24 cellular contexts compared by ENCODE assay signal in the genomic region with DNA sequence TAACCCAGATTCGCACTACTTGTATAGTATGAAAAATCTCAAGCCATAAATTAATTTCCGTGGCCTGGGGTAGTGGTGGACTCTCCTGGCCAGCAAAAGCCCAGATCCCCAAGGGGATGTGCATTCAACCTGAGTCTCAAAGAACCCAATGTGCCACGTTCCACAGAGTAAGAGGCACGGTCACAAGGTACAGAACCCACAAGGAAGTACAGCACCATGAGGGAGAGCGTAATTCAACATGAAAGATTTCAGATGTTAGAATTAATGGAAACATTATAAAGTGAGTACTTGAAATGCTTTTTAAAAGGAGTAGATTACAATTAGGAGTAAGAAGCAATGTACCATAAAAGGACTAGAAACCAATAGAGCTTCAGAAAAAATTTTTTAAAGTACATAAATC.
"Had no signal": no experiment of that assay in that cellular context is flagged by ENCODE, and none has a peak within 500 bp of the region (broad histone marks: within the 10 kb centered on the region; RNA-seq: fewer than 3 reads in every experiment).

No MANE protein-coding gene starts in this region.

- ATAC-seq: effector memory CD8-positive, alpha-beta T cell; gastrocnemius medialis; left ventricle myocardium superior; lower lobe of right lung; naive thymus-derived CD8-positive, alpha-beta T cell; psoas muscle; right cardiac atrium; stimulated activated effector memory CD8-positive, alpha-beta T cell treated with anti-CD3 and anti-CD28 coated beads, Interleukin-12 subunit alpha, Interleukin-12 subunit beta, amount 100 ng/mL, for 72 hours had no signal

- DNase-seq: colonic mucosa; effector memory CD8-positive, alpha-beta T cell; gastrocnemius medialis; head of caudate nucleus; left ventricle myocardium superior; lower lobe of right lung; mesenchymal stem cell; naive thymus-derived CD8-positive, alpha-beta T cell; occipital lobe; ovary; posterior cingulate gyrus; psoas muscle; right cardiac atrium; sigmoid colon; stimulated activated CD4-positive, alpha-beta T cell treated with anti-CD3 and anti-CD28 coated beads, Interleukin-2, amount 100 ng/mL, for 24 hours; stimulated activated CD4-positive, alpha-beta T cell treated with anti-CD3 and anti-CD28 coated beads, Interleukin-4, amount 100 ng/mL, for 24 hours; stimulated activated naive CD4-positive, alpha-beta T cell treated with Interleukin-2 at 50 U/mL for 16 hours; stomach; thyroid gland; trophoblast cell had no signal

- H3K4me1 Mint-ChIP-seq: mesothelial cell of epicardium had no signal

- H3K27me3 Mint-ChIP-seq: dendritic cell treated with granulocyte-macrophage colony-stimulating factor and Interleukin-4, amounts not matched to agents 40 ng/mL and 50 ng/mL, for 4 days; effector memory CD8-positive, alpha-beta T cell; naive thymus-derived CD8-positive, alpha-beta T cell had no signal

- H3K4me3 ChIP-seq: colonic mucosa, gastrocnemius medialis, lower lobe of right lung, ovary, psoas muscle, sigmoid colon, stomach, thyroid gland, vagina had no signal

- H3K4me3 Mint-ChIP-seq: dendritic cell treated with granulocyte-macrophage colony-stimulating factor and Interleukin-4, amounts not matched to agents 40 ng/mL and 50 ng/mL, for 4 days; effector memory CD8-positive, alpha-beta T cell; mesothelial cell of epicardium; naive thymus-derived CD8-positive, alpha-beta T cell; stimulated activated effector memory CD8-positive, alpha-beta T cell treated with anti-CD3 and anti-CD28 coated beads, Interleukin-12 subunit alpha, Interleukin-12 subunit beta, amount 100 ng/mL, for 72 hours had no signal

- H3K27ac Mint-ChIP-seq: dendritic cell treated with granulocyte-macrophage colony-stimulating factor and Interleukin-4, amounts not matched to agents 40 ng/mL and 50 ng/mL, for 4 days; effector memory CD8-positive, alpha-beta T cell; mesothelial cell of epicardium; naive thymus-derived CD8-positive, alpha-beta T cell; stimulated activated effector memory CD8-positive, alpha-beta T cell treated with anti-CD3 and anti-CD28 coated beads, Interleukin-12 subunit alpha, Interleukin-12 subunit beta, amount 100 ng/mL, for 72 hours had no signal
